ENCODE assay signal across 8 cellular contexts in the genomic region with DNA sequence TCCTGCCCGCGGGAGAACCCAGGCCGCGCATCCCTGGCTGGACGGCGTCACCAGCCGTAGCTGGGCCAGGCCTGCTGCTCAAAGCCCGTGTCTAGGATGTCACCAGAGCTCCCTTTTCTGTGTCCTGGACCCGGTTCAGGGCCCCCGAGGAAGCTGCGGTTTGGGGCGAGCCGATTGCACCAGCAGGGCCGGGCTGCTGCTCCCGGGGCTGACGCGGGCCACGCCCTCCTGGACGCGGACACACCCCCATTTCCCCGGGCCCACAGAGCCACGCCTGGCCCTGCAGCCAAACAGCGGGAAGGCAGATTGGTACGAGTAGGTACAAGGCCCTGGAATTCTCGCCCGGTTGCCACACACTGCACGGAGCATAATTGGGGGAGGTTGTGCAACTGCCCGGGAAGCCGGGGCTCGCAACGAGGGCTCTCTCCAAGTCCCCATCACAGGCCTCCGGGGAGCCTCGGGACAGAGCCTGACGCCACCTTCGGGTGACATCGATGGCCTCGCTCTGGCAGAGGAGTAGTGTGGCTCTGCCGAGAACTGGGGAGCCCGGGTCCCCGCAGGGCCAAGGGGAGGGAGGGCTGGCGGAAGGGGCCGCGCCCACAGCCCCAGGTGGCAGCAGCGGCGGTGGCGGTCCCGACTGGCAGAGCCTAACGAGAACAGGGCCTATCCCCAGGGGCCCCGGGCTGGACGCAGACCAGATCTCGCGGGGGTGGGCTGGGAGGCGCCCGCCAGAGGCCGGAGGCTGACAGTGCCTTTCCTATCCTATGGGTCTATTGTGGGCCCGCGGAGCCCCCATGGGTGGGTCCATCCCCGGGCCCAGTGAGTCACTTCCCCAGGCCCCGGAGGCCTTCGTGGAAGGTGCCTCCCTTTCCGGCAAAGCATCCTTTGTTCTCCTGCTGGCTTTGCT. TPM values are rescaled to one million over a fixed set of nuclear protein-coding genes. Genes with fewer than 3 reads are reported as not detected.
DNase-seq lines count a peak whose midpoint lies in the region; ATAC-seq and TF ChIP-seq lines count a peak whose summit lies in the region.

No MANE protein-coding gene starts in this region.

- H3K4me1 ChIP-seq in MM.1S (ENCODE audit: low read length), result no peaks in the 10 kb centered on the region

- peak overlapping the region; percentile 69 for H3K4me3 Mint-ChIP-seq in activated CD4-positive, alpha-beta T cell treated with anti-CD3 and anti-CD28 coated beads, Interleukin-2, amount 10 ng/mL, durations not matched to agents 7 days and 5 days
- H3K4me3 Mint-ChIP-seq in memory B cell, result peak overlapping the region; percentile 85

- ATAC-seq in memory B cell (ENCODE audit: low read depth) (peak; percentile 82), HG02885 (IDR thresholded peaks at IDR 0.05; ENCODE audit: poor library complexity, unreplicated experiment) (no peak), GM21717 (IDR thresholded peaks at IDR 0.05; ENCODE audit: unreplicated experiment) (no peak)

- H3K36me3 ChIP-seq in MM.1S (replicated peaks; ENCODE audit: insufficient read depth, low read length), result no peaks in the 10 kb centered on the region

- H3K27ac Mint-ChIP-seq in activated CD4-positive, alpha-beta T cell treated with anti-CD3 and anti-CD28 coated beads, Interleukin-2, amount 10 ng/mL, durations not matched to agents 7 days and 5 days, result peak overlapping the region; percentile 88
- no peak overlapping the region for H3K27ac Mint-ChIP-seq in memory B cell

- no peak overlapping the region for H3K27ac ChIP-seq in MM.1S (ENCODE audit: low read length)

- TF ChIP-seq CTCF in MM.1S (IDR thresholded peaks at IDR 0.05; ENCODE audit: low read length), result peak; percentile 6; the same call in 1 of the 2 replicates

- CTCF ChIA-PET in activated CD4-positive, alpha-beta T cell treated with anti-CD3 and anti-CD28 coated beads, Interleukin-2, amount 10 ng/mL, durations not matched to agents 7 days and 5 days (lab: Charles Lee), result interaction anchor here (0.9 to 1.4 kb wide), 2 partner anchors 10 to 42 kb away, joined by 3 read pairs; no protein-coding TSS in a partner anchor

- no peaks in the 10 kb centered on the region for H3K9me3 Mint-ChIP-seq in activated CD4-positive, alpha-beta T cell treated with anti-CD3 and anti-CD28 coated beads, Interleukin-2, amount 10 ng/mL, durations not matched to agents 7 days and 5 days
- no peaks in the 10 kb centered on the region for H3K9me3 Mint-ChIP-seq in memory B cell

- no peaks in the 10 kb centered on the region for H3F3A ChIP-seq in MM.1S (ENCODE audit: insufficient read depth, low read length)

- peak overlapping the region; percentile 26 for H2AFZ ChIP-seq in MM.1S (ENCODE audit: low read length)

- H3K27me3 Mint-ChIP-seq in activated CD4-positive, alpha-beta T cell treated with anti-CD3 and anti-CD28 coated beads, Interleukin-2, amount 10 ng/mL, durations not matched to agents 7 days and 5 days, result peaks cover 9% of the 10 kb centered on the region
- no peaks in the 10 kb centered on the region for H3K27me3 Mint-ChIP-seq in memory B cell

- POLR2A ChIA-PET in activated CD4-positive, alpha-beta T cell treated with anti-CD3 and anti-CD28 coated beads, Interleukin-2, amount 10 ng/mL, durations not matched to agents 7 days and 5 days (lab: Charles Lee), result no interaction called here

- no peaks in the 10 kb centered on the region for H3K79me2 ChIP-seq in MM.1S (ENCODE audit: low read length)

- H3K9me2 ChIP-seq in MM.1S (replicated peaks; ENCODE audit: insufficient read depth, low read length), result no peaks in the 10 kb centered on the region

- peak overlapping the region; percentile 26 for H3K4me3 ChIP-seq in MM.1S (ENCODE audit: low read length)

- H3K9me3 ChIP-seq in MM.1S (replicated peaks; ENCODE audit: insufficient read depth, low read length), result no peaks in the 10 kb centered on the region

- H3K36me3 Mint-ChIP-seq in activated CD4-positive, alpha-beta T cell treated with anti-CD3 and anti-CD28 coated beads, Interleukin-2, amount 10 ng/mL, durations not matched to agents 7 days and 5 days (ENCODE audit: low read depth), result no peaks in the 10 kb centered on the region
- H3K36me3 Mint-ChIP-seq in memory B cell, result no peaks in the 10 kb centered on the region

- H3K4me1 Mint-ChIP-seq in activated CD4-positive, alpha-beta T cell treated with anti-CD3 and anti-CD28 coated beads, Interleukin-2, amount 10 ng/mL, durations not matched to agents 7 days and 5 days, result peaks cover 22% of the 10 kb centered on the region
- peaks cover 8% of the 10 kb centered on the region for H3K4me1 Mint-ChIP-seq in memory B cell

- DNase-seq in GDM1 (lab: John Stamatoyannopoulos, UW) (peak; percentile 8), MM.1S (peak; percentile 32), memory B cell (ENCODE audit: low spot score in 2 of 2) (peak; percentile 34 to 46)
- peak; percentile 61 for DNase-seq in activated CD4-positive, alpha-beta T cell treated with anti-CD3 and anti-CD28 coated beads, Interleukin-2, amount 10 ng/mL, durations not matched to agents 7 days and 5 days
- DNase-seq in effector CD4-positive, alpha-beta T cell, result peak; percentile 16
- peak; percentile 48 for DNase-seq in stimulated activated CD8-positive, alpha-beta memory T cell treated with anti-CD3 and anti-CD28 coated beads, Interleukin-4, amount 100 ng/mL, for 24 hours (ENCODE audit: low read depth)

- peaks cover 46% of the 10 kb centered on the region for H3K27me3 ChIP-seq in MM.1S (replicated peaks; ENCODE audit: insufficient read depth, low read length)

- peak overlapping the region; percentile 60 for H3K4me2 ChIP-seq in MM.1S (ENCODE audit: low read depth, low read length)

- no peak overlapping the region for H3K9ac ChIP-seq in MM.1S (ENCODE audit: low read length)

- H4K20me1 ChIP-seq in MM.1S (ENCODE audit: insufficient read depth, low read length), result no peaks in the 10 kb centered on the region

RNA-seq across cellular contexts. Expression of gene KCTD15, which starts 23.5 kb away (rescaled TPM):
- 1 to 10 TPM; 1.6 to 2.5 TPM for total RNA-seq in activated CD4-positive, alpha-beta T cell treated with anti-CD3 and anti-CD28 coated beads, Interleukin-2, amount 10 ng/mL, durations not matched to agents 7 days and 5 days

Comparison
In these comparisons a context has a peak if more than half of its experiments do, and no peak if none do; other contexts are left out.
1. DNase-seq: peak in every context shown above with its lines; median percentile 61 in activated CD4-positive, alpha-beta T cell treated with anti-CD3 and anti-CD28 coated beads, Interleukin-2, amount 10 ng/mL, durations not matched to agents 7 days and 5 days; 48 in stimulated activated CD8-positive, alpha-beta memory T cell treated with anti-CD3 and anti-CD28 coated beads, Interleukin-4, amount 100 ng/mL, for 24 hours; 40 in memory B cell; 32 in MM.1S; 16 in effector CD4-positive, alpha-beta T cell; 8 in GDM1.